Comparison of ENCODE assay signal across 10 cellular contexts in the genomic region with DNA sequence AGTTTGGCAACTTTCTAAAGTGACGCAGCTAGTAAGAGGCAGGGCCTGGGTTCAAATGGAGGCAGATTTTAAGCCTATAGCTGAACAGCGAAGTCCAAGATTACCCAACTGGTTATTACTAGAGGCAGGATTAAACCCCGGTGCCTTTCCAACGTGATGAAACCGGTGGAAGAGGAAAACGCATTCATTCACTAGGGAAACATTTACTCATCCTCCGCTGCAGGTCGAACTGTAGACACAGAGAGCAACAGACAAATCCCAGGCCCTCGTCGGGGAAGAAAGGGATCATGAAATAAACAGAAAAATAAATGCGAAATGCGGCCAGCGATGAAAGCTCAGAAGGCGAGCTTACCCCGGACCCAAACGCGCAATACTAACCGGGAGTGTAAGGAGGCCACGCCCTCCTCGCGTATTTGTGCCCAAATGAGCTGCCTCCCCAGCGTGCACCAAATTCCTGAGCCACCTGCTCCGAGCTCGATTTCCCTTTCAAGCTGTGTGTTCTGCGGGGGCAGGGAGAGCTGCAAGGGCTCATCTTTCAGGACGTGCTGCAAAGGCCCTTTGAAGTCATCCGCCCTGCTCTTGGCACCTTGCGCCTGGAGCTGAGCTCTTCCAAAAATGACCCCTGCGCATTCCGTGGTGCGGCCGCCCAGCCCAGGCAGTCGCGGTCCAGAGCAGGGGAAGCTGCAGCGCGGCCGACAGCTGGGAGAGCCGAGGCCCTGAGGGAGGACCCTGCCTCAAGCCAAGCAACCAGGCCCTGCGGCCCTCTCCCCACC. TPM values are rescaled to one million over a fixed set of nuclear protein-coding genes. Genes with fewer than 3 reads are reported as not detected.
DNase-seq lines count a peak whose midpoint lies in the region; ATAC-seq and TF ChIP-seq lines count a peak whose summit lies in the region.
"Had no signal": no experiment of that assay in that cellular context is flagged by ENCODE, and none has a peak within 500 bp of the region (broad histone marks: within the 10 kb centered on the region; RNA-seq: fewer than 3 reads in every experiment).

No MANE protein-coding gene starts in this region.

- H3K27ac ChIP-seq in breast epithelium: no peak overlapping the region
- H3K27ac ChIP-seq in vagina: no peak overlapping the region

- no peaks in the 10 kb centered on the region for H3K36me3 ChIP-seq in breast epithelium
- no peaks in the 10 kb centered on the region for H3K36me3 ChIP-seq in vagina

- peak overlapping the region in 2 of 3 donors; percentile 31 to 54 for H3K4me3 ChIP-seq in breast epithelium
- H3K4me3 ChIP-seq in fibroblast of mammary gland (ENCODE audit: control insufficient read depth, low read depth, low read length): no peak overlapping the region
- H3K4me3 ChIP-seq in vagina: peak overlapping the region; percentile 11 to 12

- CTCF ChIA-PET in MCF 10A (lab: Yijun Ruan, JAX): interaction anchor here (0.5 to 1.4 kb wide), 5 partner anchors 11 to 172 kb away, joined by 3 to 4 read pairs (median 3); no protein-coding TSS in a partner anchor

- POLR2A ChIA-PET in MCF 10A (lab: Yijun Ruan, JAX): interaction anchor here (1.6 kb wide), 1 partner anchor 12 kb away, joined by 4 read pairs; no protein-coding TSS in a partner anchor

- no TSS peak for BruUV-seq in MCF 10A (replicated peaks; lab: Mats Ljungman, UMichigan)

- DNase-seq in breast epithelium (ENCODE audit: low spot score in 2 of 2): peak in 1 of 2 donors; percentile 50
- no peak for DNase-seq in MCF 10A (ENCODE audit: unreplicated experiment)
- DNase-seq in fibroblast of mammary gland (ENCODE audit: low read depth): peak; percentile 39
- peak; percentile 81 for DNase-seq in myocyte (ENCODE audit: low read depth)
- DNase-seq in vagina (ENCODE audit: extremely low spot score in 2 of 2): no peak
- no peak for DNase-seq in inferior parietal cortex (ENCODE audit: extremely low spot score)
- no peak for DNase-seq in NCI-H2227 treated with DMSO at 0.1 percent for 48 hours (lab: John Stamatoyannopoulos, UW)
- DNase-seq: DMS53, T-helper 9 cell had no signal

- H3K27ac Mint-ChIP-seq in MCF 10A (ENCODE audit: low read depth, unreplicated experiment): no peak overlapping the region

- H3K27me3 ChIP-seq in breast epithelium (no peaks in the 10 kb centered on the region), vagina (no peaks in the 10 kb centered on the region)

- H3K9me3 Mint-ChIP-seq in MCF 10A (ENCODE audit: unreplicated experiment): no peaks in the 10 kb centered on the region

- no peaks in the 10 kb centered on the region for H3K36me3 Mint-ChIP-seq in MCF 10A (ENCODE audit: insufficient read depth, unreplicated experiment)

- no peak overlapping the region for H3K4me3 Mint-ChIP-seq in MCF 10A (ENCODE audit: unreplicated experiment)

- peaks cover 30% of the 10 kb centered on the region for H3K4me1 Mint-ChIP-seq in MCF 10A (ENCODE audit: insufficient read depth, unreplicated experiment)

- no peaks in the 10 kb centered on the region for H3K27me3 Mint-ChIP-seq in MCF 10A (ENCODE audit: insufficient read depth, unreplicated experiment)

- TF ChIP-seq POLR2A in breast epithelium (IDR thresholded peaks at IDR 0.05) (no peak), vagina (IDR thresholded peaks at IDR 0.05) (no peak)

- no peak for ATAC-seq in GM18519 (IDR thresholded peaks at IDR 0.05; ENCODE audit: low FRiP score, unreplicated experiment)

- intact Hi-C loops in breast epithelium (cut with DNase I; ENCODE audit: low total_unique reads): no loop called here
- intact Hi-C loops in MCF 10A (cut with micrococcal nuclease): loop anchor here (10.0 kb wide), 1 partner anchor 142 kb away; no protein-coding TSS in a partner anchor
- intact Hi-C loops in vagina (cut with DNase I): no loop called here

- H3K4me1 ChIP-seq in breast epithelium: peaks cover 3 to 18% of the 10 kb centered on the region in 2 donors
- peaks cover 43% of the 10 kb centered on the region for H3K4me1 ChIP-seq in vagina

- no peak for TF ChIP-seq CTCF in breast epithelium (IDR thresholded peaks at IDR 0.05)
- no peak for TF ChIP-seq CTCF in MCF 10A (IDR thresholded peaks at IDR 0.05; ENCODE audit: unreplicated experiment)
- no peak for TF ChIP-seq CTCF in fibroblast of mammary gland (conservative IDR thresholded peaks at IDR 0.05; ENCODE audit: control insufficient read depth, insufficient read depth, low read depth, low read length)
- no peak for TF ChIP-seq CTCF in vagina (IDR thresholded peaks at IDR 0.05)

- H3K9me3 ChIP-seq in breast epithelium (no peaks in the 10 kb centered on the region), vagina (no peaks in the 10 kb centered on the region)

RNA-seq across cellular contexts. Expression of a gene that starts 46.9 kb away (rescaled TPM):
- total RNA-seq in breast epithelium: not detected
- not detected in 2 replicates for total RNA-seq in MCF 10A (2022)
- total RNA-seq in myocyte: not detected in 2 replicates
- polyA plus RNA-seq in myocyte (2012): not detected
- total RNA-seq in vagina: not detected

RNA-seq across cellular contexts. Expression of a gene that starts 51.7 kb away (rescaled TPM):
- total RNA-seq in breast epithelium (10 to 100 TPM; 42.3 to 64.6 (median 53.9) TPM), MCF 10A (2022) (18.0 and 23.6 TPM in 2 replicates), myocyte (2.9 and 5.3 TPM in 2 replicates), vagina (52.3 TPM)
- polyA plus RNA-seq in myocyte (2012): 19.2 TPM

Comparison
In these comparisons a context has a peak if more than half of its experiments do, and no peak if none do; other contexts are left out.
1. DNase-seq: peak in fibroblast of mammary gland (single experiment) and myocyte (single experiment); none in MCF 10A (single experiment), vagina (0 of 2), inferior parietal cortex (single experiment) and NCI-H2227 treated with DMSO at 0.1 percent for 48 hours (single experiment).